9 cellular contexts compared by ENCODE assay signal in genomic region chr11:122633219-122633829, GRCh38. TPM values are rescaled to one million over a fixed set of nuclear protein-coding genes. Genes with fewer than 3 reads are reported as not detected.
DNase-seq lines count a peak whose midpoint lies in the region; ATAC-seq and TF ChIP-seq lines count a peak whose summit lies in the region.
"Had no signal": no experiment of that assay in that cellular context is flagged by ENCODE, and none has a peak within 500 bp of the region (broad histone marks: within the 10 kb centered on the region; RNA-seq: fewer than 3 reads in every experiment).

No MANE protein-coding gene starts in this region.

- peak in 4 of 6 experiments; percentile 32 to 66 (median 38) for TF ChIP-seq CTCF in esophagus squamous epithelium (IDR thresholded peaks at IDR 0.05)
- TF ChIP-seq CTCF in neutrophil (IDR thresholded peaks at IDR 0.05): peak; percentile 28

- H3K4me1 ChIP-seq in esophagus squamous epithelium (peaks cover 0 to 7% (median 0%) of the 10 kb centered on the region in 3 donors), neutrophil (ENCODE audit: control insufficient read depth in 1 of 2, insufficient read depth in 1 of 2, low read depth in 1 of 2, low read length in 1 of 2) (no peaks in the 10 kb centered on the region)

- no peak overlapping the region for H3K4me3 Mint-ChIP-seq in activated T-cell treated with anti-CD3 and anti-CD28 coated beads, Interleukin-2, amount 50 U/mL, for 4 hours

- no peak for ATAC-seq in GM19455 (IDR thresholded peaks at IDR 0.05; ENCODE audit: unreplicated experiment)
- ATAC-seq in activated T-cell treated with anti-CD3 and anti-CD28 coated beads, Interleukin-2, amount 50 U/mL, for 4 hours: no peak

- no peaks in the 10 kb centered on the region for H3K9me3 Mint-ChIP-seq in activated T-cell treated with anti-CD3 and anti-CD28 coated beads, Interleukin-2, amount 50 U/mL, for 4 hours
- H3K9me3 Mint-ChIP-seq: naive thymus-derived CD8-positive, alpha-beta T cell had no signal

- H3K36me3 Mint-ChIP-seq in activated T-cell treated with anti-CD3 and anti-CD28 coated beads, Interleukin-2, amount 50 U/mL, for 4 hours (ENCODE audit: insufficient read depth): no peaks in the 10 kb centered on the region
- H3K36me3 Mint-ChIP-seq: naive thymus-derived CD8-positive, alpha-beta T cell had no signal

- H3K9me3 ChIP-seq in KOPT-K1 (ENCODE audit: insufficient read depth, low read length, poor library complexity, severe bottlenecking) (no peaks in the 10 kb centered on the region), esophagus squamous epithelium (no peaks in the 10 kb centered on the region), neutrophil (no peaks in the 10 kb centered on the region)

- in situ Hi-C loops in SK-MEL-5 (cut with HindIII; ENCODE audit: low pct_unique_long_range_greater_than_20kb, low sequenced_read_pairs): no loop called here

- H3K4me1 Mint-ChIP-seq in activated T-cell treated with anti-CD3 and anti-CD28 coated beads, Interleukin-2, amount 50 U/mL, for 4 hours (ENCODE audit: low read depth): peaks cover 6% of the 10 kb centered on the region

- no peaks in the 10 kb centered on the region for H3K36me3 ChIP-seq in KOPT-K1 (ENCODE audit: insufficient read depth, low read length)
- no peaks in the 10 kb centered on the region for H3K36me3 ChIP-seq in esophagus squamous epithelium
- no peaks in the 10 kb centered on the region for H3K36me3 ChIP-seq in neutrophil

- WGBS in esophagus squamous epithelium, 2 donors: 44 to 55% methylated on average over 7 to 8 of the region's 8 CpGs

- no peak for TF ChIP-seq POLR2A in esophagus squamous epithelium (IDR thresholded peaks at IDR 0.05)

- peak; percentile 23 for DNase-seq in ELF-1 (ENCODE audit: low read depth, low spot score)
- DNase-seq in SK-MEL-5 (ENCODE audit: low read depth, low spot score): peak; percentile 74
- DNase-seq in esophagus squamous epithelium (lab: John Stamatoyannopoulos, UW): no peak
- DNase-seq in activated T-cell treated with anti-CD3 and anti-CD28 coated beads, Interleukin-2, amount 50 U/mL, for 4 hours: no peak
- no peak for DNase-seq in activated CD8-positive, alpha-beta memory T cell treated with anti-CD3 and anti-CD28 coated beads, Interleukin-2, amount 50 U/mL, for 4 hours

- H3K4me3 ChIP-seq in esophagus squamous epithelium: no peak overlapping the region
- H3K4me3 ChIP-seq in neutrophil (ENCODE audit: low read depth in 1 of 2, low read length in 1 of 2): no peak overlapping the region

- no peaks in the 10 kb centered on the region for H3K27me3 Mint-ChIP-seq in activated T-cell treated with anti-CD3 and anti-CD28 coated beads, Interleukin-2, amount 50 U/mL, for 4 hours (ENCODE audit: low read depth)
- H3K27me3 Mint-ChIP-seq: naive thymus-derived CD8-positive, alpha-beta T cell had no signal

- intact Hi-C loops in esophagus squamous epithelium (cut with DNase I): loop anchor here (5.0 kb wide), 2 partner anchors 149 to 219 kb away; no protein-coding TSS in a partner anchor

- peak overlapping the region; percentile 19 for H3K27ac ChIP-seq in KOPT-K1 (ENCODE audit: low read depth, low read length, poor library complexity, severe bottlenecking)
- no peak overlapping the region for H3K27ac ChIP-seq in esophagus squamous epithelium
- H3K27ac ChIP-seq in neutrophil: no peak overlapping the region

- H3K27me3 ChIP-seq in esophagus squamous epithelium: peaks cover 0 to 7% (median 0%) of the 10 kb centered on the region in 4 donors
- peaks cover 10% of the 10 kb centered on the region for H3K27me3 ChIP-seq in neutrophil

RNA-seq across cellular contexts. Expression of gene UBASH3B, which starts 22.2 kb away (rescaled TPM):
- 12.4 and 12.8 TPM in 2 replicates for total RNA-seq in SK-MEL-5 (2014; rRNA removed; shearing (Covaris generic))
- 18.9 and 32.5 TPM in 2 replicates for polyA plus RNA-seq in SK-MEL-5 (2015; cell fraction: cytosol; rRNA removed)
- 10.6 and 13.3 TPM in 2 replicates for polyA plus RNA-seq in SK-MEL-5 (2015; cell fraction: nucleus; rRNA removed)
- total RNA-seq in esophagus squamous epithelium: 10 to 100 TPM in 2 of 4 donors, 1 to 10 TPM in 2; 2.7 to 16.4 (median 9.7) TPM
- total RNA-seq in activated T-cell treated with anti-CD3 and anti-CD28 coated beads, Interleukin-2, amount 50 U/mL, for 4 hours: 10 to 100 TPM; 37.6 to 53.3 (median 39.9) TPM

Comparison
In these comparisons a context has a peak if more than half of its experiments do, and no peak if none do; other contexts are left out.
1. DNase-seq: peak in ELF-1 (single experiment) and SK-MEL-5 (single experiment); none in esophagus squamous epithelium (single experiment), activated T-cell treated with anti-CD3 and anti-CD28 coated beads, Interleukin-2, amount 50 U/mL, for 4 hours (single experiment) and activated CD8-positive, alpha-beta memory T cell treated with anti-CD3 and anti-CD28 coated beads, Interleukin-2, amount 50 U/mL, for 4 hours (single experiment).